In genomic region chr15:77568960-77569646, GRCh38 we compare ENCODE assay signal across 1 cellular context.
TF ChIP-seq lines count a peak whose summit lies in the region.

No MANE protein-coding gene starts in this region.

TF ChIP-seq in SK-N-SH, 30 proteins besides CTCF, POLR2A, EP300 and RAD21 (continued from another document):
- no peak for TF ChIP-seq EZH2phosphoT487 (IDR thresholded peaks at IDR 0.05; ENCODE audit: borderline replicate concordance, low read depth)
- no peak for TF ChIP-seq FOXJ3 (CRISPR knock-in tag; IDR thresholded peaks at IDR 0.05)
- no peak for TF ChIP-seq MEF2A (IDR thresholded peaks at IDR 0.05; ENCODE audit: borderline replicate concordance, low read depth)
